9 cellular contexts compared by ENCODE assay signal in the genomic region with DNA sequence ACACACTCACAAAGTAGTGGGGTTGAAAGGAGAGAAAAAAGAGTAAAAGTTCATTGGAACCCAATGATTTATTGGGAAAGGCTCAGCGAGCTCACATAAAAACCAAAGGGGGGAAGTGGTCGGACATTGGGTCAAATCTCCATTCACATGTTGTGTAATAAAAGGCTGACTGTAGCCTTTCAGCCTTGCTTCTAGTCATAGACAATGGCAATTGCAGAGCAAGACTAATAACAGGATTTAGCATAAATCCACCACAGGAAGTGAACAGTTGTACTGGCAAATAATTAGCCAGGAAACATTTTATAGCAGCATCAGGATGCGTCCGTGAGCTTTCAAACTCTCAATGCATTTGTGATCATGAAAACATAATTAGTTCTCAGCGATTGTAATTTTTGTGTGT.
DNase-seq lines count a peak whose midpoint lies in the region; ATAC-seq, FAIRE-seq and TF ChIP-seq lines count a peak whose summit lies in the region.
"Had no signal": no experiment of that assay in that cellular context is flagged by ENCODE, and none has a peak within 500 bp of the region (broad histone marks: within the 10 kb centered on the region; RNA-seq: fewer than 3 reads in every experiment).

No MANE protein-coding gene starts in this region.

- no CpG with 5 or more reads among the region's 5 CpGs for WGBS in neuronal stem cell (ENCODE audit: extremely low coverage in 2 of 2, insufficient read length in 2 of 2, insufficient replicate concordance in 1 of 2), 2 donors
- 74% methylated on average over 5 of the region's 5 CpGs for WGBS in esophagus muscularis mucosa

- no peaks in the 10 kb centered on the region for H3K27me3 Mint-ChIP-seq in activated T-cell treated with anti-CD3 and anti-CD28 coated beads, Interleukin-2, amount 50 U/mL, for 72 hours (ENCODE audit: low read depth)

- H2AFZ ChIP-seq in neuronal stem cell (ENCODE audit: low read length), result peak overlapping the region; percentile 65

- no peak overlapping the region for H3K18ac ChIP-seq in neuronal stem cell (ENCODE audit: low read length)

- H2BK120ac ChIP-seq in neuronal stem cell (ENCODE audit: low read depth, low read length), result no peak overlapping the region

- no peak overlapping the region for H3K23ac ChIP-seq in neuronal stem cell (ENCODE audit: low read depth, low read length, poor library complexity)

- DNase-seq in neuronal stem cell (ENCODE audit: low spot score) (no peak), esophagus muscularis mucosa (ENCODE audit: extremely low spot score) (no peak), posterior cingulate gyrus (no peak), NCI-H2227 treated with DMSO at 0.1 percent for 48 hours (lab: John Stamatoyannopoulos, UW) (no peak)
- no peak for DNase-seq in activated T-cell treated with anti-CD3 and anti-CD28 coated beads, Interleukin-2, amount 50 U/mL, for 72 hours
- DNase-seq: right cardiac atrium had no signal

- H3K9me3 ChIP-seq in neuronal stem cell (replicated peaks in 1 of 2; ENCODE audit: control insufficient read depth in 2 of 2, insufficient read depth in 1 of 2, low read depth in 1 of 2, low read length in 2 of 2), result peaks cover 0 to 10% of the 10 kb centered on the region in 2 donors
- H3K9me3 ChIP-seq in esophagus muscularis mucosa, result no peaks in the 10 kb centered on the region

- H3K27ac ChIP-seq in neuronal stem cell (replicated peaks; ENCODE audit: low read length) (no peak overlapping the region), esophagus muscularis mucosa (replicated peaks in 1 of 4) (no peak overlapping the region)

- no peaks in the 10 kb centered on the region for H3K79me1 ChIP-seq in neuronal stem cell (ENCODE audit: low read depth, low read length)

- H2BK5ac ChIP-seq in neuronal stem cell (ENCODE audit: low read length), result no peak overlapping the region

- H2BK12ac ChIP-seq in neuronal stem cell (ENCODE audit: low read length), result no peak overlapping the region

- peak; percentile 29 for FAIRE-seq in TTC549 (lab: Jason Lieb, UNC)

- no peak overlapping the region for H2BK15ac ChIP-seq in neuronal stem cell (ENCODE audit: low read length)

- H3K4me1 Mint-ChIP-seq in activated T-cell treated with anti-CD3 and anti-CD28 coated beads, Interleukin-2, amount 50 U/mL, for 72 hours (ENCODE audit: low read depth), result no peaks in the 10 kb centered on the region

- no peak overlapping the region for H3K9ac ChIP-seq in neuronal stem cell (ENCODE audit: low read depth, low read length, poor library complexity)

- H3K36me3 Mint-ChIP-seq in activated T-cell treated with anti-CD3 and anti-CD28 coated beads, Interleukin-2, amount 50 U/mL, for 72 hours (ENCODE audit: insufficient read depth in 2 of 2), result no peaks in the 10 kb centered on the region

- no peak for TF ChIP-seq CTCF in esophagus muscularis mucosa (IDR thresholded peaks at IDR 0.05)

- H3K36me3 ChIP-seq in neuronal stem cell (replicated peaks in 1 of 2; ENCODE audit: control insufficient read depth in 2 of 2, insufficient read depth in 2 of 2, low read length in 2 of 2), result no peaks in the 10 kb centered on the region
- no peaks in the 10 kb centered on the region for H3K36me3 ChIP-seq in esophagus muscularis mucosa

- intact Hi-C loops in esophagus muscularis mucosa (cut with DNase I) (no loop called here), posterior cingulate gyrus (cut with DNase I) (no loop called here)

- H3K14ac ChIP-seq in neuronal stem cell (ENCODE audit: low read length), result no peak overlapping the region

- H3K4ac ChIP-seq in neuronal stem cell (ENCODE audit: low read length), result no peak overlapping the region

- no peak for TF ChIP-seq POLR2A in esophagus muscularis mucosa (IDR thresholded peaks at IDR 0.05; ENCODE audit: low read depth)

- no peak overlapping the region for H4K91ac ChIP-seq in neuronal stem cell (ENCODE audit: low read depth, low read length, poor library complexity)

- no peak overlapping the region for H2AK5ac ChIP-seq in neuronal stem cell (ENCODE audit: low read depth, low read length)

- H3K4me2 ChIP-seq in neuronal stem cell (ENCODE audit: insufficient read depth, low read length, poor library complexity, severe bottlenecking), result no peak overlapping the region

- H4K8ac ChIP-seq in neuronal stem cell (ENCODE audit: low read depth, low read length), result no peak overlapping the region

- H3K4me1 ChIP-seq in neuronal stem cell (ENCODE audit: control insufficient read depth in 2 of 2, insufficient read depth in 1 of 2, low read depth in 1 of 2, low read length in 2 of 2), result peaks cover 1 to 9% of the 10 kb centered on the region in 2 donors
- peaks cover 0 to 13% (median 11%) of the 10 kb centered on the region in 4 donors for H3K4me1 ChIP-seq in esophagus muscularis mucosa

- peaks cover 0 to 2% of the 10 kb centered on the region in 2 donors for H3K9me3 Mint-ChIP-seq in activated T-cell treated with anti-CD3 and anti-CD28 coated beads, Interleukin-2, amount 50 U/mL, for 72 hours

- H3K27ac Mint-ChIP-seq in activated T-cell treated with anti-CD3 and anti-CD28 coated beads, Interleukin-2, amount 50 U/mL, for 72 hours, result no peak overlapping the region

- H3K4me3 Mint-ChIP-seq in activated T-cell treated with anti-CD3 and anti-CD28 coated beads, Interleukin-2, amount 50 U/mL, for 72 hours, result no peak overlapping the region

- H3K27me3 ChIP-seq in neuronal stem cell (ENCODE audit: control insufficient read depth in 3 of 3, insufficient read depth in 3 of 3, low read depth in 1 of 3, low read length in 3 of 3), result no peaks in the 10 kb centered on the region
- no peaks in the 10 kb centered on the region for H3K27me3 ChIP-seq in esophagus muscularis mucosa

- ATAC-seq in GM19395 (IDR thresholded peaks at IDR 0.05; ENCODE audit: unreplicated experiment), result peak; percentile 94
- peak; percentile 85 for ATAC-seq in HG03135 (IDR thresholded peaks at IDR 0.05; ENCODE audit: unreplicated experiment)
- ATAC-seq in activated T-cell treated with anti-CD3 and anti-CD28 coated beads, Interleukin-2, amount 50 U/mL, for 72 hours (replicated peaks in 1 of 2), result no peak

- H3K4me3 ChIP-seq in neuronal stem cell (ENCODE audit: low read length in 2 of 2) (no peak overlapping the region), esophagus muscularis mucosa (peak overlapping the region in 1 of 4 donors; percentile 3)

- TF ChIP-seq EP300 in esophagus muscularis mucosa (IDR thresholded peaks at IDR 0.05), result no peak

Comparison
In these comparisons a context has a peak if more than half of its experiments do, and no peak if none do; other contexts are left out.
1. ATAC-seq: peak in GM19395 (single experiment) and HG03135 (single experiment); none in activated T-cell treated with anti-CD3 and anti-CD28 coated beads, Interleukin-2, amount 50 U/mL, for 72 hours (0 of 2).